ENCODE assay signal across 20 cellular contexts in the genomic region with DNA sequence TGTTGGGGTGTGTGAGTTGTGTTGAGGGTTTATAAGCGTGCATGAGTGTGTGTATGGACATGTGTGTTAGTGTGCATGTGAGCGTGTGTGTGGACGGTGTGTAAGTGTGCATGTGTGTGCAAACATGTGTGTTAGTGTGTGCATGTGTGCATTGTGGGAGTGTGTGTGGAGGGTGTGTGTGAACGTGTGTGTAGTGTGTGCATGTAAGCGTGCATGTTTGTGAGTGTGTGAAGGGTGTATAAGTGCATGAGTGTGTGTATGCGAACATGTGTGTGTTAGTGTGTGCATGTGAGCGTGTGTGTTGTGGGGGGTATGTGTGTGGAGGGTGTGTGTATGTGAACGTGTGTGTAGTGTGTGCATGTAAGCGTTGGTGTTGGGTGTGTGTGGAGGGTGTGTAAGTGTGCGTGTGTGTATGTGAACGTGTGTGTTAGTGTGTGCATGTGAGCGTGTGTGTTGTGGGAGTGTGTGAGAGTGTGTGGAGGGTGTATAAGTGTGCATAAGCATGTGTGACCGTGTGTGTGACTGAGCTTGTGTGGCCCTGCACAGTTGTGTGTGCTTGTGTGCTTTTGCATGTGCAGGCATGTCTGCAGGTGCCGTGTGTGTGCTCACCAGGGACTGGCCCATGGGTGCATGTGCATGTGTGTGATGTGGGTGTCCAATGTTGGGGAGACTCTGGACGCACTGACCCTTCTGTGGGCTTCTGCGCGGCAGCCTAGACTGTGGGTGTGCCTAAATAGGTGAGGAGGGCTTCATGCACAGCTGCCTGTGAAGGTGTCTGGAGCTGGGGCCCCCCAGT.
DNase-seq lines count a peak whose midpoint lies in the region; ATAC-seq, FAIRE-seq and TF ChIP-seq lines count a peak whose summit lies in the region.
"Had no signal": no experiment of that assay in that cellular context is flagged by ENCODE, and none has a peak within 500 bp of the region (broad histone marks: within the 10 kb centered on the region; RNA-seq: fewer than 3 reads in every experiment).

No MANE protein-coding gene starts in this region.

- H3K36me3 ChIP-seq in HepG2 (replicated peaks in 1 of 2; ENCODE audit: control insufficient read depth in 1 of 2, insufficient read depth in 2 of 2, low read length in 2 of 2) (no peaks in the 10 kb centered on the region), right lobe of liver (no peaks in the 10 kb centered on the region), lung (ENCODE audit: control insufficient read depth in 2 of 2, insufficient read depth in 2 of 2, low read length in 2 of 2) (no peaks in the 10 kb centered on the region), upper lobe of right lung (no peaks in the 10 kb centered on the region), spleen (no peaks in the 10 kb centered on the region)
- H3K36me3 ChIP-seq: HAP-1 had no signal

- DNase-seq in HepG2 (ENCODE audit: low spot score) (no peak), right lobe of liver (no peak), coronary artery (ENCODE audit: low spot score) (peak; percentile 33), lung (ENCODE audit: low spot score) (peak; percentile 20), upper lobe of right lung (peak; percentile 33), spleen (no peak), GM10266 (ENCODE audit: extremely low spot score) (no peak), NCI-H1105 treated with DMSO at 0.1 percent for 48 hours (lab: John Stamatoyannopoulos, UW) (no peak)
- DNase-seq: C1 segment of cervical spinal cord; CD8-positive, alpha-beta memory T cell; NCI-H1092 treated with DMSO at 0.1 percent for 48 hours; NCI-H1694; NCI-H2081 treated with DMSO at 0.1 percent for 48 hours; NCI-H510A; NCI-H748 treated with DMSO at 0.1 percent for 48 hours; NK-92 treated with Interleukin-12 subunit alpha and Interleukin-12 subunit beta, amount 100 ng/mL, for 24 hours; SHP77; SK-N-SH had no signal

- intact Hi-C loops in HepG2 (cut with micrococcal nuclease; ENCODE audit: unreplicated experiment) (no loop called here), right lobe of liver (cut with DNase I) (loop anchor here in 1 of 2 donors (10.0 kb wide), 1 partner anchor 1256 kb away; no protein-coding TSS in a partner anchor), upper lobe of right lung (cut with DNase I) (no loop called here), spleen (cut with DNase I; ENCODE audit: low total_unique reads) (no loop called here)

- TF ChIP-seq EP300 in HepG2 (IDR thresholded peaks at IDR 0.05; ENCODE audit: low read depth in 2 of 2, low read length in 2 of 2), result no peak
- TF ChIP-seq EP300 in HepG2 (CRISPR knock-in tag; IDR thresholded peaks at IDR 0.05; ENCODE audit: borderline replicate concordance), result no peak

- no peak for TF ChIP-seq RAD21 in HepG2 (CRISPR knock-in tag; IDR thresholded peaks at IDR 0.05)

- no peak overlapping the region for H3K4me2 ChIP-seq in HepG2 (ENCODE audit: low read depth, low read length)
- H3K4me2 ChIP-seq: SK-N-SH had no signal

- ATAC-seq in HepG2 (no peak), right lobe of liver (no peak), lung (ENCODE audit: insufficient read depth, low FRiP score) (no peak), upper lobe of right lung (no peak)
- ATAC-seq: K562 had no signal

- TF ChIP-seq CTCF in HepG2 (CRISPR knock-in tag; IDR thresholded peaks at IDR 0.05), result no peak
- TF ChIP-seq CTCF in right lobe of liver (IDR thresholded peaks at IDR 0.05), result no peak
- TF ChIP-seq CTCF in coronary artery (IDR thresholded peaks at IDR 0.05), result no peak
- no peak for TF ChIP-seq CTCF in lung (IDR thresholded peaks at IDR 0.05; ENCODE audit: control extremely low read depth, extremely low read depth)
- TF ChIP-seq CTCF in upper lobe of right lung (IDR thresholded peaks at IDR 0.05), result no peak
- TF ChIP-seq CTCF in spleen (IDR thresholded peaks at IDR 0.05 in 8 of 11, conservative IDR thresholded peaks at IDR 0.05 in 3 of 11), result no peak
- TF ChIP-seq CTCF in GM10266 (IDR thresholded peaks at IDR 0.05; ENCODE audit: control insufficient read depth, insufficient read depth, low read depth, missing control alignments), result no peak

- H3K79me2 ChIP-seq in HepG2 (ENCODE audit: insufficient read depth, low read length), result no peaks in the 10 kb centered on the region

- no peak overlapping the region for H3K9ac ChIP-seq in HepG2 (ENCODE audit: insufficient read depth, low read depth, low read length)
- H3K9ac ChIP-seq: SK-N-SH had no signal

- H3K27ac ChIP-seq in HepG2 (ENCODE audit: extremely low read length, insufficient read depth, low read length), result no peak overlapping the region
- no peak overlapping the region for H3K27ac ChIP-seq in right lobe of liver
- no peak overlapping the region for H3K27ac ChIP-seq in coronary artery
- no peak overlapping the region for H3K27ac ChIP-seq in lung (ENCODE audit: low read depth in 1 of 2, low read length in 1 of 2)
- H3K27ac ChIP-seq in upper lobe of right lung, result no peak overlapping the region
- H3K27ac ChIP-seq in spleen, result no peak overlapping the region

- H3K9me3 ChIP-seq in HepG2 (ENCODE audit: low read length) (no peaks in the 10 kb centered on the region), right lobe of liver (no peaks in the 10 kb centered on the region), lung (ENCODE audit: control insufficient read depth in 2 of 2, insufficient read depth in 1 of 2, low read length in 1 of 2) (peaks cover 0 to 6% of the 10 kb centered on the region in 2 donors), upper lobe of right lung (no peaks in the 10 kb centered on the region), spleen (peaks cover 0 to under 1% (median 0%) of the 10 kb centered on the region in 8 donors)
- H3K9me3 ChIP-seq: HAP-1, SK-N-SH had no signal

- H3K27me3 ChIP-seq in HepG2 (ENCODE audit: control insufficient read depth in 1 of 2, insufficient read depth in 2 of 2, low read length in 2 of 2) (peaks cover 11 to 36% of the 10 kb centered on the region in 2 experiments; a peak in 4 of 5 replicates), right lobe of liver (no peaks in the 10 kb centered on the region), lung (ENCODE audit: control insufficient read depth, insufficient read depth) (no peaks in the 10 kb centered on the region), upper lobe of right lung (peaks cover 10% of the 10 kb centered on the region), spleen (replicated peaks in 1 of 7) (peaks cover 0 to 54% (median 0%) of the 10 kb centered on the region in 7 donors)

- WGBS in HepG2 (ENCODE audit: low lambda C conversion rate), result 64% methylated on average over 13 of the region's 17 CpGs
- 86% methylated on average over 13 of the region's 17 CpGs for WGBS in right lobe of liver (ENCODE audit: insufficient coverage, low coverage, low lambda C conversion rate, missing lambda C conversion rate)
- 94 to 95% methylated on average over 17 of the region's 17 CpGs for WGBS in lung, 2 donors
- 92 to 97% (median 94%) methylated on average over 17 of the region's 17 CpGs for WGBS in spleen, 5 donors

- CTCF ChIA-PET in HepG2 (lab: Yijun Ruan, JAX; ENCODE audit: low intra/inter-chr PET ratio, low total read pairs), result no interaction called here

- POLR2A ChIA-PET in HepG2 (lab: Yijun Ruan, JAX), result no interaction called here

- TF ChIP-seq POLR2A in HepG2 (IDR thresholded peaks at IDR 0.05; ENCODE audit: insufficient read depth in 1 of 2, low read depth in 2 of 2, low read length in 2 of 2), result no peak
- no peak for TF ChIP-seq POLR2A in right lobe of liver (IDR thresholded peaks at IDR 0.05)
- TF ChIP-seq POLR2A in spleen (IDR thresholded peaks at IDR 0.05), result no peak

- in situ Hi-C loops in HepG2 (cut with HindIII; ENCODE audit: extremely low pct_ligation_motif_present, low pct_unique_long_range_greater_than_20kb), result loop anchor here (10.0 kb wide), 1 partner anchor 866 kb away; no protein-coding TSS in a partner anchor

- H3K4me1 ChIP-seq in HepG2 (ENCODE audit: insufficient read depth, low read length) (no peaks in the 10 kb centered on the region), right lobe of liver (no peaks in the 10 kb centered on the region), lung (ENCODE audit: control insufficient read depth in 2 of 2, insufficient read depth in 2 of 2, low read length in 2 of 2) (no peaks in the 10 kb centered on the region), upper lobe of right lung (no peaks in the 10 kb centered on the region), spleen (no peaks in the 10 kb centered on the region)
- H3K4me1 ChIP-seq: HAP-1 had no signal

- H3K4me3 ChIP-seq in HepG2 (replicated peaks in 1 of 3; ENCODE audit: insufficient read depth in 1 of 3, low read depth in 2 of 3, low read length in 3 of 3), result no peak overlapping the region
- H3K4me3 ChIP-seq in right lobe of liver, result no peak overlapping the region
- no peak overlapping the region for H3K4me3 ChIP-seq in coronary artery
- H3K4me3 ChIP-seq in lung, result no peak overlapping the region
- no peak overlapping the region for H3K4me3 ChIP-seq in upper lobe of right lung
- no peak overlapping the region for H3K4me3 ChIP-seq in spleen
- H3K4me3 ChIP-seq: HAP-1, K562 had no signal

- no TSS peak for BruUV-seq in HepG2 (replicated peaks; lab: Mats Ljungman, UMichigan)

- H2AFZ ChIP-seq in HepG2 (ENCODE audit: low read length), result no peak overlapping the region

- no peaks in the 10 kb centered on the region for H4K20me1 ChIP-seq in HepG2 (ENCODE audit: insufficient read depth, low read length)

- FAIRE-seq in HepG2 (lab: Jason Lieb, UNC), result no peak
- FAIRE-seq: K562 had no signal

TF ChIP-seq in HepG2, 621 proteins besides CTCF, POLR2A, EP300 and RAD21 (continues in another document):
- no peak for TF ChIP-seq ZBTB14 (CRISPR knock-in tag; IDR thresholded peaks at IDR 0.05)
- TF ChIP-seq ZNF782 (CRISPR knock-in tag; IDR thresholded peaks at IDR 0.05; ENCODE audit: borderline replicate concordance), result no peak
- TF ChIP-seq PHB2 (IDR thresholded peaks at IDR 0.05; ENCODE audit: partially characterized antibody), result peak; percentile 58
- TF ChIP-seq MAX (IDR thresholded peaks at IDR 0.05), result no peak
- no peak for TF ChIP-seq HOXA3 (CRISPR knock-in tag; IDR thresholded peaks at IDR 0.05)
- peak; percentile 27; the same call in 1 of the 2 replicates for TF ChIP-seq FOXP1 (IDR thresholded peaks at IDR 0.05)
- no peak for TF ChIP-seq FOXP1 (CRISPR knock-in tag; IDR thresholded peaks at IDR 0.05)
- TF ChIP-seq BORCS8-MEF2B (CRISPR knock-in tag; IDR thresholded peaks at IDR 0.05), result no peak
- no peak for TF ChIP-seq EEA1 (CRISPR knock-in tag; IDR thresholded peaks at IDR 0.05; ENCODE audit: borderline replicate concordance)

Comparison
In these comparisons a context has a peak if more than half of its experiments do, and no peak if none do; other contexts are left out.
1. DNase-seq: peak in coronary artery (single experiment), lung (single experiment) and upper lobe of right lung (single experiment); none in HepG2 (single experiment), right lobe of liver (0 of 3), spleen (single experiment), GM10266 (single experiment) and NCI-H1105 treated with DMSO at 0.1 percent for 48 hours (single experiment).